8 cellular contexts compared by ENCODE assay signal in the genomic region with DNA sequence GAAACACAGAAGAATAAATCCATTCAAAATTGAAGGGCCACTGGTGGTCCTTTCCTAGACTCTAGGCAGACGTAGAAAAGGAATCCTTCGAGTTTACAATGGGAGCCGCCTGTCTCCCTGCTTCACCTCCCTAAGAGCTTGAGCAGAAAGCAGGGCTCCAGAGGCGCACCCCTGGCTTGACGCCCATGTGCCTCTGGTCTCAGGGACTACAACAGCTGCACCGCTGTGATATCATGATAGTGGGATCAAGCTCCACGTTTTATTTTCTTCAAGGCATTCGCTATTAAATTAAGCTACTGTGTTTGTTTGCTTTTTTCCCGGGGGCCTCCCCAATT. TPM values are rescaled to one million over a fixed set of nuclear protein-coding genes. Genes with fewer than 3 reads are reported as not detected.
A peak's percentile ranks its signal among the peaks of the same experiment; 100 is the strongest.
DNase-seq lines count a peak whose midpoint lies in the region; ATAC-seq, FAIRE-seq and TF ChIP-seq lines count a peak whose summit lies in the region.

No MANE protein-coding gene starts in this region.

- no peak for FAIRE-seq in K562 (lab: Jason Lieb, UNC)

- no peak; the same call in none of the 2 replicates for TF ChIP-seq POLR2A in K562 (conservative IDR thresholded peaks at IDR 0.05)
- TF ChIP-seq POLR2A in uterus (IDR thresholded peaks at IDR 0.05), result no peak

- peaks cover 34% of the 10 kb centered on the region for H3K79me1 ChIP-seq in mesenchymal stem cell (replicated peaks; ENCODE audit: low read length, poor library complexity, severe bottlenecking)

- POLR2A ChIA-PET in K562 (lab: Yijun Ruan, JAX), result interaction anchor here (0.5 to 2.3 kb wide), 7 partner anchors 9 to 133 kb away, joined by 3 to 18 read pairs (median 4); partner anchors contain the start of gene MTF1

- H4K20me1 ChIP-seq in K562 (replicated peaks; ENCODE audit: control insufficient read depth, insufficient read depth, low read length), result peaks cover 13% of the 10 kb centered on the region

- no peak overlapping the region for H2BK15ac ChIP-seq in mesenchymal stem cell (ENCODE audit: low read depth, poor library complexity, severe bottlenecking)

- H2AFZ ChIP-seq in K562 (ENCODE audit: low read depth, low read length) (peak overlapping the region; percentile 55), mesenchymal stem cell (ENCODE audit: low read depth, low read length) (no peak overlapping the region)

- no peak overlapping the region for H2BK12ac ChIP-seq in mesenchymal stem cell (ENCODE audit: low read length in 2 of 2)

- CTCF ChIA-PET in K562 (lab: Yijun Ruan, JAX; ENCODE audit: low intra/inter-chr PET ratio), result no interaction called here

- BruUV-seq in K562 (replicated peaks; lab: Mats Ljungman, UMichigan), result no TSS peak

- in situ Hi-C loops in K562 (cut with MboI), result no loop called here

- no peak overlapping the region for H2BK120ac ChIP-seq in mesenchymal stem cell (ENCODE audit: low read depth, low read length)

- no peak overlapping the region for H4K91ac ChIP-seq in mesenchymal stem cell (ENCODE audit: low read length)

- peak overlapping the region in 9 of 10 donors; percentile 89 to 99 (median 97) for H3K27ac ChIP-seq in heart right ventricle
- H3K27ac ChIP-seq in K562 (ENCODE audit: extremely low read depth, low read depth, low read length), result peak overlapping the region; percentile 78
- peak overlapping the region; percentile 35 for H3K27ac ChIP-seq in mesenchymal stem cell (ENCODE audit: low read length, poor library complexity, severe bottlenecking)
- H3K27ac ChIP-seq in uterus, result peak overlapping the region; percentile 90 to 97

- H3K4me2 ChIP-seq in K562 (ENCODE audit: insufficient read depth, low read length), result peak overlapping the region; percentile 90
- H3K4me2 ChIP-seq in mesenchymal stem cell (ENCODE audit: low read length, poor library complexity, severe bottlenecking), result peak overlapping the region; percentile 64

- DNase-seq in heart right ventricle, result peak in 1 of 2 donors; percentile 15
- DNase-seq in Right ventricle myocardium superior, result no peak
- DNase-seq in K562 (ENCODE audit: extremely low read depth in 1 of 4, low spot score in 3 of 4), result peak; percentile 56 to 63 (median 57)
- DNase-seq in mesenchymal stem cell, result no peak
- no peak for DNase-seq in uterus
- DNase-seq in AG08395 (ENCODE audit: low spot score), result no peak
- no peak for DNase-seq in DMS79 treated with DMSO at 0.1 percent for 48 hours (lab: John Stamatoyannopoulos, UW)

- H2BK5ac ChIP-seq in mesenchymal stem cell (ENCODE audit: low read depth, low read length, poor library complexity, severe bottlenecking), result no peak overlapping the region

- H3K27me3 ChIP-seq in heart right ventricle (no peaks in the 10 kb centered on the region), K562 (ENCODE audit: control insufficient read depth in 2 of 2, insufficient read depth in 2 of 2, low read length in 2 of 2) (no peaks in the 10 kb centered on the region), mesenchymal stem cell (ENCODE audit: control insufficient read depth in 1 of 2, insufficient read depth in 1 of 2, low read length in 2 of 2) (no peaks in the 10 kb centered on the region), uterus (no peaks in the 10 kb centered on the region)

- H3K9me1 ChIP-seq in K562 (ENCODE audit: control insufficient read depth, insufficient read depth, low read length), result peaks cover 3% of the 10 kb centered on the region

- TF ChIP-seq EP300 in K562 (IDR thresholded peaks at IDR 0.05; ENCODE audit: low read length), result no peak

- H3K9ac ChIP-seq in K562 (ENCODE audit: insufficient read depth in 1 of 2, low read depth in 2 of 2, low read length in 2 of 2) (peak overlapping the region; percentile 87 to 98), mesenchymal stem cell (ENCODE audit: low read length) (peak overlapping the region; percentile 91)

- H3K4ac ChIP-seq in mesenchymal stem cell (ENCODE audit: low read depth in 1 of 2, low read length in 2 of 2), result no peak overlapping the region

- no peak overlapping the region for H2AK5ac ChIP-seq in mesenchymal stem cell (ENCODE audit: low read length, severe bottlenecking)

- H3K4me3 ChIP-seq in heart right ventricle (peak overlapping the region; percentile 79 to 98 (median 87)), K562 (peak overlapping the region; percentile 93), mesenchymal stem cell (ENCODE audit: insufficient read depth in 1 of 2, low read depth in 1 of 2, low read length in 2 of 2) (peak overlapping the region; percentile 87 to 95), uterus (peak overlapping the region; percentile 86 to 95)

- H3K14ac ChIP-seq in mesenchymal stem cell (ENCODE audit: low read length in 2 of 2), result no peak overlapping the region

- H3K4me1 ChIP-seq in heart right ventricle (peaks cover 7 to 45% (median 21%) of the 10 kb centered on the region in 9 donors), K562 (replicated peaks in 1 of 2; ENCODE audit: control insufficient read depth in 2 of 2, insufficient read depth in 2 of 2, low read length in 2 of 2) (peaks cover 18 to 25% of the 10 kb centered on the region in 2 experiments; a peak in 4 of 5 replicates), mesenchymal stem cell (ENCODE audit: control insufficient read depth, insufficient read depth, low read depth, low read length) (peaks cover 14% of the 10 kb centered on the region), uterus (peaks cover 14% of the 10 kb centered on the region in 2 donors)

- no peaks in the 10 kb centered on the region for H3K9me3 ChIP-seq in heart right ventricle
- no peaks in the 10 kb centered on the region for H3K9me3 ChIP-seq in K562 (replicated peaks; ENCODE audit: control insufficient read depth, insufficient read depth, low read depth, low read length)
- H3K9me3 ChIP-seq in mesenchymal stem cell (ENCODE audit: control insufficient read depth, low read length), result no peaks in the 10 kb centered on the region
- no peaks in the 10 kb centered on the region for H3K9me3 ChIP-seq in uterus

- no peak for TF ChIP-seq CTCF in heart right ventricle (IDR thresholded peaks at IDR 0.05)
- TF ChIP-seq CTCF in K562 (IDR thresholded peaks at IDR 0.05 in 2 of 3, conservative IDR thresholded peaks at IDR 0.05 in 1 of 3; ENCODE audit: insufficient read depth in 2 of 3, low read depth in 1 of 3, low read length in 3 of 3), result no peak
- no peak for TF ChIP-seq CTCF in uterus (IDR thresholded peaks at IDR 0.05)

- ATAC-seq in heart right ventricle, result no peak
- no peak for ATAC-seq in Right ventricle myocardium superior (ENCODE audit: poor library complexity)
- no peak for ATAC-seq in K562
- ATAC-seq in HG02970 (IDR thresholded peaks at IDR 0.05; ENCODE audit: low FRiP score, unreplicated experiment), result no peak

- TF ChIP-seq RAD21 in K562 (CRISPR knock-in tag; conservative IDR thresholded peaks at IDR 0.05 in 1 of 2, IDR thresholded peaks at IDR 0.05 in 1 of 2), result no peak

- 11 to 13% methylated on average over 9 of the region's 9 CpGs for WGBS in heart right ventricle, 2 donors
- under 1% methylated on average over 9 of the region's 9 CpGs for WGBS in K562 (ENCODE audit: insufficient coverage, low coverage, missing lambda C conversion rate)
- WGBS in mesenchymal stem cell, result 21% methylated on average over 9 of the region's 9 CpGs

- H3K79me2 ChIP-seq in K562 (ENCODE audit: control insufficient read depth, insufficient read depth, low read length), result peaks cover 52% of the 10 kb centered on the region

- peak overlapping the region in 1 of 2 experiments; percentile 67 for H3K18ac ChIP-seq in mesenchymal stem cell (ENCODE audit: low read depth in 1 of 2, low read length in 2 of 2)

- intact Hi-C loops in heart right ventricle (cut with DNase I), result loop anchor here in 6 of 10 donors (5.0 to 10.0 kb wide), 4 partner anchors 58 to 120 kb away; partner anchors contain the start of gene CDCA8 (in 4 of the 6)
- intact Hi-C loops in Right ventricle myocardium superior (cut with DNase I), result no loop called here
- intact Hi-C loops in K562 (cut with micrococcal nuclease), result no loop called here
- intact Hi-C loops in uterus (cut with DNase I; ENCODE audit: low total_unique reads), result no loop called here

- no peak overlapping the region for H4K8ac ChIP-seq in mesenchymal stem cell (ENCODE audit: low read length)

- no peak overlapping the region for H3K23ac ChIP-seq in mesenchymal stem cell (ENCODE audit: low read length in 2 of 2)

- H3K36me3 ChIP-seq in heart right ventricle (peaks cover 0 to 60% (median 40%) of the 10 kb centered on the region in 9 donors), K562 (ENCODE audit: control insufficient read depth, insufficient read depth, low read length) (peaks cover 73% of the 10 kb centered on the region), mesenchymal stem cell (ENCODE audit: control insufficient read depth in 1 of 2, insufficient read depth in 2 of 2, low read depth in 1 of 2, low read length in 2 of 2) (peaks cover 42 to 56% of the 10 kb centered on the region in 2 experiments), uterus (no peaks in the 10 kb centered on the region)

RNA-seq across cellular contexts. Expression of gene C1orf122, which starts 0.4 kb away (rescaled TPM):
- total RNA-seq in heart right ventricle, result 10 to 100 TPM; 37.8 to 53.0 (median 46.0) TPM
- polyA plus RNA-seq in heart right ventricle, result 10 to 100 TPM; 45.9 to 48.1 TPM
- 52.2 TPM for total RNA-seq in Right ventricle myocardium superior
- total RNA-seq in K562 (2011; cell fraction: chromatin; rRNA removed; ENCODE audit: low replicate concordance), result 2.4 and 6.3 TPM in 2 replicates
- total RNA-seq in K562 (2011; cell fraction: nucleolus; rRNA removed), result 12.6 and 15.3 TPM in 2 replicates
- 6.2 and 7.9 TPM in 2 replicates for total RNA-seq in K562 (2011; cell fraction: nucleoplasm; rRNA removed)
- 70.9 and 85.3 TPM in 2 replicates for total RNA-seq in K562 (2014; rRNA removed)
- total RNA-seq in K562 (2014; rRNA removed; fragmentation: Illumina TruSeq; extraction: Trizol), result 11.2 TPM in 2 replicates
- 18.6 and 22.0 TPM in 2 replicates for total RNA-seq in K562 (2015; rRNA removed; fragmentation: Illumina TruSeq; extraction: Trizol)
- 51.5 and 52.5 TPM in 2 replicates for total RNA-seq in K562 (2021)
- 17.3 and 20.7 TPM in 2 replicates for polyA plus RNA-seq in K562 (2011; rRNA removed)
- 18.1 and 59.5 TPM in 2 replicates for polyA plus RNA-seq in K562 (2011; cell fraction: cytosol; rRNA removed)
- 20.9 and 26.5 TPM in 2 replicates for polyA plus RNA-seq in K562 (2011; cell fraction: nucleus; rRNA removed)
- 19.8 and 25.5 TPM in 2 replicates for polyA plus RNA-seq in K562 (2012)
- polyA plus RNA-seq in K562 (2014; fragmentation: Illumina TruSeq; extraction: Trizol), result 8.5 and 12.4 TPM in 2 replicates
- 1 to 10 TPM; 3.6 to 5.2 TPM for polyA plus RNA-seq in K562 (2014; fragmentation: Nextera tagmentation; extraction: Ambion mirVana)
- polyA plus RNA-seq in K562 (2014; rRNA removed), result 47.9 and 58.3 TPM in 2 replicates
- 2.0 and 2.6 TPM in 2 replicates for polyA minus RNA-seq in K562 (2011; rRNA and poly(A)+ RNA removed)
- polyA minus RNA-seq in K562 (2011; cell fraction: cytosol; rRNA and poly(A)+ RNA removed), result 5.5 and 5.9 TPM in 2 replicates
- polyA minus RNA-seq in K562 (2011; cell fraction: nucleus; rRNA and poly(A)+ RNA removed), result 4.3 and 5.7 TPM in 2 replicates
- polyA plus RNA-seq in mesenchymal stem cell (2013, experiment 1 of 2), result 60.3 TPM
- 61.7 TPM for polyA plus RNA-seq in mesenchymal stem cell (2013, experiment 2 of 2)
- 10 to 100 TPM; 15.4 to 25.6 (median 20.1) TPM for total RNA-seq in uterus

RNA-seq across cellular contexts. Expression of gene YRDC, which starts 0.8 kb away (rescaled TPM):
- 1 to 10 TPM; 3.3 to 9.1 (median 5.5) TPM for total RNA-seq in heart right ventricle
- 10 to 100 TPM in 1 of 2 donors, 1 to 10 TPM in 1; 4.3 to 15.9 TPM for polyA plus RNA-seq in heart right ventricle
- total RNA-seq in Right ventricle myocardium superior, result 4.5 TPM
- 10.5 and 18.9 TPM in 2 replicates for total RNA-seq in K562 (2011; cell fraction: chromatin; rRNA removed; ENCODE audit: low replicate concordance)
- total RNA-seq in K562 (2011; cell fraction: nucleolus; rRNA removed), result 20.5 and 22.2 TPM in 2 replicates
- 21.0 and 24.2 TPM in 2 replicates for total RNA-seq in K562 (2011; cell fraction: nucleoplasm; rRNA removed)
- total RNA-seq in K562 (2014; rRNA removed), result 58.5 and 65.1 TPM in 2 replicates
- 47.2 and 51.0 TPM in 2 replicates for total RNA-seq in K562 (2014; rRNA removed; fragmentation: Illumina TruSeq; extraction: Trizol)
- total RNA-seq in K562 (2015; rRNA removed; fragmentation: Illumina TruSeq; extraction: Trizol), result 34.1 and 34.2 TPM in 2 replicates
- total RNA-seq in K562 (2021), result 57.2 and 60.1 TPM in 2 replicates
- polyA plus RNA-seq in K562 (2011; rRNA removed), result 49.8 and 56.0 TPM in 2 replicates
- polyA plus RNA-seq in K562 (2011; cell fraction: cytosol; rRNA removed), result 48.6 and 49.6 TPM in 2 replicates
- 18.8 and 19.7 TPM in 2 replicates for polyA plus RNA-seq in K562 (2011; cell fraction: nucleus; rRNA removed)
- 32.7 and 40.3 TPM in 2 replicates for polyA plus RNA-seq in K562 (2012)
- 40.2 and 44.8 TPM in 2 replicates for polyA plus RNA-seq in K562 (2014; fragmentation: Illumina TruSeq; extraction: Trizol)
- 10 to 100 TPM; 11.1 to 16.7 TPM for polyA plus RNA-seq in K562 (2014; fragmentation: Nextera tagmentation; extraction: Ambion mirVana)
- polyA plus RNA-seq in K562 (2014; rRNA removed), result 54.4 and 58.9 TPM in 2 replicates
- polyA minus RNA-seq in K562 (2011; rRNA and poly(A)+ RNA removed), result 25.0 and 26.0 TPM in 2 replicates
- polyA minus RNA-seq in K562 (2011; cell fraction: cytosol; rRNA and poly(A)+ RNA removed), result 19.2 and 24.3 TPM in 2 replicates
- 10.4 and 11.3 TPM in 2 replicates for polyA minus RNA-seq in K562 (2011; cell fraction: nucleus; rRNA and poly(A)+ RNA removed)
- polyA plus RNA-seq in mesenchymal stem cell (2013, experiment 1 of 2), result 10.6 TPM
- polyA plus RNA-seq in mesenchymal stem cell (2013, experiment 2 of 2), result 10.4 TPM
- 10 to 100 TPM in 3 of 4 donors, 1 to 10 TPM in 1; 8.5 to 12.0 (median 10.5) TPM for total RNA-seq in uterus

RNA-seq across cellular contexts. Expression of gene MANEAL, which starts 13.5 kb away (rescaled TPM):
- total RNA-seq in heart right ventricle (1 to 10 TPM in 8 of 10 donors, under 1 TPM in 2; 0.69 to 3.1 (median 1.6) TPM), Right ventricle myocardium superior (0.91 TPM), K562 (2014; rRNA removed) (1.2 and 2.7 TPM in 2 replicates), K562 (2014; rRNA removed; fragmentation: Illumina TruSeq; extraction: Trizol) (1.1 TPM in 2 replicates), K562 (2015; rRNA removed; fragmentation: Illumina TruSeq; extraction: Trizol) (2.0 and 2.1 TPM in 2 replicates), K562 (2021) (2.0 and 2.2 TPM in 2 replicates), uterus (1 to 10 TPM in 2 of 4 donors, not detected in 2; 1.8 to 2.6 TPM)
- polyA plus RNA-seq in heart right ventricle (under 1 TPM; 0.66 to 0.75 TPM), K562 (2011; rRNA removed) (1.0 and 3.2 TPM in 2 replicates), K562 (2014; fragmentation: Illumina TruSeq; extraction: Trizol) (1.6 and 1.9 TPM in 2 replicates), K562 (2014; fragmentation: Nextera tagmentation; extraction: Ambion mirVana) (under 1 TPM; 0.37 to 0.59 TPM), K562 (2014; rRNA removed) (0.95 and 1.00 TPM in 2 replicates)
- 1.1 and 3.1 TPM in 2 replicates for total RNA-seq in K562 (2011; cell fraction: chromatin; rRNA removed; ENCODE audit: low replicate concordance)
- 3.7 and 4.5 TPM in 2 replicates for total RNA-seq in K562 (2011; cell fraction: nucleolus; rRNA removed)
- 3.5 and 3.7 TPM in 2 replicates for total RNA-seq in K562 (2011; cell fraction: nucleoplasm; rRNA removed)
- 2.0 and 5.7 TPM in 2 replicates for polyA plus RNA-seq in K562 (2011; cell fraction: cytosol; rRNA removed)
- 0.65 and 2.1 TPM in 2 replicates for polyA plus RNA-seq in K562 (2011; cell fraction: nucleus; rRNA removed)
- polyA plus RNA-seq in K562 (2012), result 1.1 and 2.3 TPM in 2 replicates
- 0.69 and 2.1 TPM in 2 replicates for polyA minus RNA-seq in K562 (2011; rRNA and poly(A)+ RNA removed)
- polyA minus RNA-seq in K562 (2011; cell fraction: cytosol; rRNA and poly(A)+ RNA removed), result 2.5 and 4.6 TPM in 2 replicates
- 0.44 and 0.81 TPM in 2 replicates for polyA minus RNA-seq in K562 (2011; cell fraction: nucleus; rRNA and poly(A)+ RNA removed)
- 0.32 TPM for polyA plus RNA-seq in mesenchymal stem cell (2013, experiment 1 of 2)
- 0.33 TPM for polyA plus RNA-seq in mesenchymal stem cell (2013, experiment 2 of 2)

RNA-seq across cellular contexts. Expression of gene EPHA10, which starts 42.3 kb away (rescaled TPM):
- total RNA-seq in heart right ventricle (under 1 TPM in 4 of 10 donors, not detected in 6; 0.04 to 0.15 (median 0.06) TPM), Right ventricle myocardium superior (0.13 TPM), K562 (2014; rRNA removed) (not detected in 2 replicates), K562 (2014; rRNA removed; fragmentation: Illumina TruSeq; extraction: Trizol) (not detected in 2 replicates), K562 (2015; rRNA removed; fragmentation: Illumina TruSeq; extraction: Trizol) (not detected in 2 replicates), K562 (2021) (0.02 TPM in 1 of 2 replicates, not detected in the other), uterus (under 1 TPM in 2 of 4 donors, not detected in 2; 0.41 to 0.67 TPM)
- polyA plus RNA-seq in heart right ventricle (under 1 TPM; 0.04 to 0.15 TPM), K562 (2011; rRNA removed) (not detected in 2 replicates), K562 (2014; fragmentation: Illumina TruSeq; extraction: Trizol) (not detected in 2 replicates), K562 (2014; fragmentation: Nextera tagmentation; extraction: Ambion mirVana) (under 1 TPM in 1 of 2 experiments, not detected in 1; 0.03 TPM), K562 (2014; rRNA removed) (not detected in 2 replicates)
- total RNA-seq in K562 (2011; cell fraction: chromatin; rRNA removed; ENCODE audit: low replicate concordance), result not detected in 2 replicates
- total RNA-seq in K562 (2011; cell fraction: nucleolus; rRNA removed), result not detected in 2 replicates
- total RNA-seq in K562 (2011; cell fraction: nucleoplasm; rRNA removed), result not detected in 2 replicates
- polyA plus RNA-seq in K562 (2011; cell fraction: cytosol; rRNA removed), result not detected in 2 replicates
- polyA plus RNA-seq in K562 (2011; cell fraction: nucleus; rRNA removed), result 0.04 TPM in 1 of 2 replicates, not detected in the other
- polyA plus RNA-seq in K562 (2012), result 0.07 and 0.08 TPM in 2 replicates
- polyA minus RNA-seq in K562 (2011; rRNA and poly(A)+ RNA removed), result not detected in 2 replicates
- polyA minus RNA-seq in K562 (2011; cell fraction: cytosol; rRNA and poly(A)+ RNA removed), result not detected in 2 replicates
- polyA minus RNA-seq in K562 (2011; cell fraction: nucleus; rRNA and poly(A)+ RNA removed), result not detected in 2 replicates
- polyA plus RNA-seq in mesenchymal stem cell (2013, experiment 1 of 2), result not detected
- polyA plus RNA-seq in mesenchymal stem cell (2013, experiment 2 of 2), result under 0.01 TPM

RNA-seq across cellular contexts. Expression of gene MTF1, which starts 52.2 kb away (rescaled TPM):
- total RNA-seq in heart right ventricle (10 to 100 TPM; 10.0 to 17.1 (median 11.0) TPM), Right ventricle myocardium superior (12.5 TPM), K562 (2014; rRNA removed) (1.1 and 2.6 TPM in 2 replicates), K562 (2014; rRNA removed; fragmentation: Illumina TruSeq; extraction: Trizol) (6.7 and 7.1 TPM in 2 replicates), K562 (2015; rRNA removed; fragmentation: Illumina TruSeq; extraction: Trizol) (4.3 and 4.4 TPM in 2 replicates), K562 (2021) (11.3 and 12.2 TPM in 2 replicates), uterus (10 to 100 TPM in 1 of 4 donors, 1 to 10 TPM in 3; 1.5 to 20.5 (median 4.8) TPM)
- polyA plus RNA-seq in heart right ventricle (1 to 10 TPM; 1.5 to 2.1 TPM), K562 (2011; rRNA removed) (4.8 and 5.1 TPM in 2 replicates), K562 (2014; fragmentation: Illumina TruSeq; extraction: Trizol) (5.2 and 6.1 TPM in 2 replicates), K562 (2014; fragmentation: Nextera tagmentation; extraction: Ambion mirVana) (1 to 10 TPM; 1.9 to 2.4 TPM), K562 (2014; rRNA removed) (2.9 and 3.6 TPM in 2 replicates)
- total RNA-seq in K562 (2011; cell fraction: chromatin; rRNA removed; ENCODE audit: low replicate concordance), result 31.8 and 48.9 TPM in 2 replicates
- total RNA-seq in K562 (2011; cell fraction: nucleolus; rRNA removed), result 9.0 and 9.3 TPM in 2 replicates
- total RNA-seq in K562 (2011; cell fraction: nucleoplasm; rRNA removed), result 11.7 and 13.0 TPM in 2 replicates
- 3.1 and 4.5 TPM in 2 replicates for polyA plus RNA-seq in K562 (2011; cell fraction: cytosol; rRNA removed)
- polyA plus RNA-seq in K562 (2011; cell fraction: nucleus; rRNA removed), result 5.0 and 7.5 TPM in 2 replicates
- 2.3 and 5.2 TPM in 2 replicates for polyA plus RNA-seq in K562 (2012)
- polyA minus RNA-seq in K562 (2011; rRNA and poly(A)+ RNA removed), result 16.1 and 36.5 TPM in 2 replicates
- 2.8 and 3.1 TPM in 2 replicates for polyA minus RNA-seq in K562 (2011; cell fraction: cytosol; rRNA and poly(A)+ RNA removed)
- polyA minus RNA-seq in K562 (2011; cell fraction: nucleus; rRNA and poly(A)+ RNA removed), result 3.2 and 6.2 TPM in 2 replicates
- 5.5 TPM for polyA plus RNA-seq in mesenchymal stem cell (2013, experiment 1 of 2)
- polyA plus RNA-seq in mesenchymal stem cell (2013, experiment 2 of 2), result 5.3 TPM

Comparison
In these comparisons a context has a peak if more than half of its experiments do, and no peak if none do; other contexts are left out.
1. intact Hi-C loops: an anchor here in heart right ventricle (5.0 to 10.0 kb wide); none called in Right ventricle myocardium superior, K562 and uterus.
2. DNase-seq: peak in K562 (4 of 4); none in Right ventricle myocardium superior (single experiment), mesenchymal stem cell (single experiment), uterus (0 of 2), AG08395 (single experiment) and DMS79 treated with DMSO at 0.1 percent for 48 hours (single experiment).
3. H3K27ac ChIP-seq: peak in every context shown above with its lines; median percentile 97 in heart right ventricle; 94 in uterus; 78 in K562; 35 in mesenchymal stem cell.
4. Peak in every context shown above with its lines, with median percentiles within 50 percentile points of each other: H3K4me3 ChIP-seq.